Comparison of ENCODE assay signal across 1 cellular context in the genomic region with DNA sequence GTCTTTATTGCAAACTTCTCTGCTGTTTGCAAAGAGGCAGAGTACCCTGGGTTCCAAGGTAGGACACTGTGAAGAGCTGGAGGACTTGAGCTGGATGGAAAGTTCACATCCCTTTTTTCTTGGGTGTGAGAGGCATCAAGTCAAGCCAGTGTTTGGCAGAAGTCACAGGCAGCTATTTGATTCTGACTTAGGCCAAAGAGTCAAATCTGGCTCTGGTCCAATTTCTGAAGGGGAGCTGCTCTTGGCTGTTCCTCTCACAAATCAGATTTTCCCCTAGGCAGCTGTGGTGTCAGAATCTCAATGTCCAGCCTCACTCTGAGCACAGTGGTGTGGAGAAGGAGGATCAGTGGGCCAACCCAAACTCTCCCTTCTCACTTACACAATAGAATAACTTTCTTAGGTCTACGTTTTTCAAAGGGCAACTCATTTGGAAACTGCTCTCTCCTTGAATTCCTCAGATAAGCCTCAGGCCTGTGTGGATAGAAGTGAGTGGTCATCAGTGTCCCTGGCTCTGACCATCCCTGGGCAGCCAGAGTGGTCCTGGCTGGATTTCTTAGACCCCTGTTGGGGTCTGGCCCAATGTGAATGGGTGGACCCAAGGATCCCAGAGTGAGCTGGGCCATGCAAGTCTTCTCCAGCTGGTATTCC.
TF ChIP-seq lines count a peak whose summit lies in the region.

No MANE protein-coding gene starts in this region.

TF ChIP-seq in HepG2, 621 proteins besides CTCF, POLR2A, EP300 and RAD21:
- no peak for TF ChIP-seq ZNF136 (CRISPR knock-in tag; IDR thresholded peaks at IDR 0.05; ENCODE audit: low read depth)
TF ChIP-seq in HepG2: peak in this region for 0.
